Comparison of ENCODE assay signal across 19 cellular contexts in genomic region chr1:32780005-32780404, GRCh38. TPM values are rescaled to one million over a fixed set of nuclear protein-coding genes. Genes with fewer than 3 reads are reported as not detected.
DNase-seq lines count a peak whose midpoint lies in the region; ATAC-seq, FAIRE-seq and TF ChIP-seq lines count a peak whose summit lies in the region.
"Had no signal": no experiment of that assay in that cellular context is flagged by ENCODE, and none has a peak within 500 bp of the region (broad histone marks: within the 10 kb centered on the region; RNA-seq: fewer than 3 reads in every experiment).

No MANE protein-coding gene starts in this region.

- no peaks in the 10 kb centered on the region for H3K27me3 Mint-ChIP-seq in Calu3 (ENCODE audit: unreplicated experiment)
- no peaks in the 10 kb centered on the region for H3K27me3 Mint-ChIP-seq in natural killer cell treated with Interleukin-12 subunit alpha and Interleukin-12 subunit beta and Interleukin-15 and Interleukin-18, amount 100 ng/mL, for 72 hours
- H3K27me3 Mint-ChIP-seq: IgD-negative memory B cell had no signal

- peak overlapping the region; percentile 36 for H3K27ac Mint-ChIP-seq in Calu3 (ENCODE audit: unreplicated experiment)
- H3K27ac Mint-ChIP-seq in natural killer cell treated with Interleukin-12 subunit alpha and Interleukin-12 subunit beta and Interleukin-15 and Interleukin-18, amount 100 ng/mL, for 72 hours = peak overlapping the region in 1 of 2 donors; percentile 16
- H3K27ac Mint-ChIP-seq: IgD-negative memory B cell had no signal

- intact Hi-C loops in Calu3 (cut with micrococcal nuclease; ENCODE audit: unreplicated experiment) = no loop called here
- intact Hi-C loops in K562 (cut with micrococcal nuclease) = no loop called here
- intact Hi-C loops in kidney (cut with DNase I) = no loop called here

- in situ Hi-C loops in K562 (cut with MboI) = no loop called here

- H3K4me2 ChIP-seq in K562 (ENCODE audit: insufficient read depth, low read length) = no peak overlapping the region

- DNase-seq in AG04450 (ENCODE audit: low read depth, low spot score) = no peak
- DNase-seq in Calu3 = no peak
- no peak for DNase-seq in K562 (ENCODE audit: extremely low read depth in 1 of 4, low spot score in 3 of 4)
- peak; percentile 28 for DNase-seq in kidney
- no peak for DNase-seq in natural killer cell treated with Interleukin-12 subunit alpha and Interleukin-12 subunit beta and Interleukin-15 and Interleukin-18, amount 100 ng/mL, for 72 hours (ENCODE audit: low spot score)
- DNase-seq in NCI-H345 treated with DMSO at 0.1 percent for 48 hours (lab: John Stamatoyannopoulos, UW; ENCODE audit: unreplicated experiment) = no peak
- DNase-seq in upper lobe of left lung = no peak
- DNase-seq in retina = no peak
- DNase-seq: AML-193, Caco-2, NCI-H1105 treated with DMSO at 0.1 percent for 48 hours, NCI-H1694 treated with DMSO at 0.1 percent for 48 hours, NCI-H345, NCI-H748 treated with DMSO at 0.1 percent for 48 hours had no signal

- POLR2A ChIA-PET in AG04450 (lab: Yijun Ruan, JAX) (no interaction called here), K562 (lab: Yijun Ruan, JAX) (interaction anchor here (0.6 to 2.2 kb wide), 3 partner anchors 9 to 106 kb away, joined by 3 to 4 read pairs (median 3); no protein-coding TSS in a partner anchor)

- H3K36me3 Mint-ChIP-seq in Calu3 (ENCODE audit: insufficient read depth, unreplicated experiment) = peaks cover 90% of the 10 kb centered on the region
- peaks cover 23% of the 10 kb centered on the region for H3K36me3 Mint-ChIP-seq in natural killer cell treated with Interleukin-12 subunit alpha and Interleukin-12 subunit beta and Interleukin-15 and Interleukin-18, amount 100 ng/mL, for 72 hours

- no peaks in the 10 kb centered on the region for H3K79me2 ChIP-seq in K562 (ENCODE audit: control insufficient read depth, insufficient read depth, low read length)

- BruUV-seq in Calu3 (replicated peaks; lab: Mats Ljungman, UMichigan) (no TSS peak), K562 (replicated peaks; lab: Mats Ljungman, UMichigan) (no TSS peak)

- no peaks in the 10 kb centered on the region for H3K9me3 Mint-ChIP-seq in Calu3 (ENCODE audit: low read depth, unreplicated experiment)
- H3K9me3 Mint-ChIP-seq in natural killer cell treated with Interleukin-12 subunit alpha and Interleukin-12 subunit beta and Interleukin-15 and Interleukin-18, amount 100 ng/mL, for 72 hours = no peaks in the 10 kb centered on the region
- H3K9me3 Mint-ChIP-seq: IgD-negative memory B cell had no signal

- H3K4me1 ChIP-seq in K562 (replicated peaks in 1 of 2; ENCODE audit: control insufficient read depth in 2 of 2, insufficient read depth in 2 of 2, low read length in 2 of 2) (no peaks in the 10 kb centered on the region; a peak in 1 of 5 replicates), kidney (ENCODE audit: control insufficient read depth in 1 of 2, insufficient read depth in 1 of 2, low read depth in 1 of 2, low read length in 2 of 2) (no peaks in the 10 kb centered on the region), upper lobe of left lung (peaks cover 0 to 10% (median 7%) of the 10 kb centered on the region in 4 donors)
- H3K4me1 ChIP-seq: Caco-2, HAP-1 had no signal

- H3K36me3 ChIP-seq in K562 (ENCODE audit: control insufficient read depth, insufficient read depth, low read length) (peaks cover 96% of the 10 kb centered on the region), kidney (ENCODE audit: control insufficient read depth in 1 of 2, insufficient read depth in 2 of 2, low read length in 2 of 2) (peaks cover 7 to 28% of the 10 kb centered on the region in 2 donors), upper lobe of left lung (peaks cover 21 to 100% (median 81%) of the 10 kb centered on the region in 4 donors)

- H3K4me1 Mint-ChIP-seq in Calu3 (ENCODE audit: low read depth, unreplicated experiment) = no peaks in the 10 kb centered on the region
- H3K4me1 Mint-ChIP-seq in natural killer cell treated with Interleukin-12 subunit alpha and Interleukin-12 subunit beta and Interleukin-15 and Interleukin-18, amount 100 ng/mL, for 72 hours (ENCODE audit: low read depth in 2 of 2) = peaks cover 0 to 15% of the 10 kb centered on the region in 2 donors
- H3K4me1 Mint-ChIP-seq: IgD-negative memory B cell had no signal

- no peak for ATAC-seq in K562
- no peak for ATAC-seq in natural killer cell treated with Interleukin-12 subunit alpha and Interleukin-12 subunit beta and Interleukin-15 and Interleukin-18, amount 100 ng/mL, for 72 hours
- ATAC-seq in upper lobe of left lung (ENCODE audit: low FRiP score in 2 of 2) = no peak

- H3K9ac ChIP-seq in K562 (ENCODE audit: insufficient read depth in 1 of 2, low read depth in 2 of 2, low read length in 2 of 2) (no peak overlapping the region), kidney (ENCODE audit: low read length in 2 of 2) (no peak overlapping the region)

- no peak overlapping the region for H2AFZ ChIP-seq in K562 (ENCODE audit: low read depth, low read length)

- H3K27ac ChIP-seq in AG04450 (ENCODE audit: low read depth, low read length) (peak overlapping the region; percentile 11), K562 (ENCODE audit: extremely low read depth, low read depth, low read length) (no peak overlapping the region), kidney (ENCODE audit: low read depth in 2 of 2, low read length in 2 of 2) (no peak overlapping the region), upper lobe of left lung (peak overlapping the region in 1 of 4 donors; percentile 12)
- H3K27ac ChIP-seq: HL-60, SJSA1 had no signal

- H3K4me3 Mint-ChIP-seq in Calu3 (ENCODE audit: low read depth, unreplicated experiment) = no peak overlapping the region
- H3K4me3 Mint-ChIP-seq in natural killer cell treated with Interleukin-12 subunit alpha and Interleukin-12 subunit beta and Interleukin-15 and Interleukin-18, amount 100 ng/mL, for 72 hours = no peak overlapping the region
- H3K4me3 Mint-ChIP-seq: IgD-negative memory B cell had no signal

- no peaks in the 10 kb centered on the region; the same call in 1 of the 2 replicates for H4K20me1 ChIP-seq in K562 (replicated peaks; ENCODE audit: control insufficient read depth, insufficient read depth, low read length)

- H3K4me3 ChIP-seq in AG04450 (ENCODE audit: low read depth, low read length) (no peak overlapping the region), K562 (no peak overlapping the region), kidney (ENCODE audit: low read length in 2 of 2) (no peak overlapping the region), upper lobe of left lung (no peak overlapping the region)
- H3K4me3 ChIP-seq: HAP-1, SJSA1 had no signal

- TF ChIP-seq EP300 in K562 (IDR thresholded peaks at IDR 0.05; ENCODE audit: low read length) (no peak), upper lobe of left lung (IDR thresholded peaks at IDR 0.05) (no peak)

- TF ChIP-seq RAD21 in K562 (CRISPR knock-in tag; conservative IDR thresholded peaks at IDR 0.05 in 1 of 2, IDR thresholded peaks at IDR 0.05 in 1 of 2) = no peak

- CTCF ChIA-PET in AG04450 (lab: Charles Lee) (interaction anchor here (0.6 kb wide), 1 partner anchor 68 kb away, joined by 3 read pairs; no protein-coding TSS in a partner anchor), Calu3 (lab: Charles Lee) (no interaction called here), K562 (lab: Yijun Ruan, JAX; ENCODE audit: low intra/inter-chr PET ratio) (interaction anchor here (0.8 kb wide), 1 partner anchor 67 kb away, joined by 3 read pairs; no protein-coding TSS in a partner anchor)

- H3K9me3 ChIP-seq in AG04450 (ENCODE audit: control insufficient read depth, insufficient read depth, low read length) = no peaks in the 10 kb centered on the region
- H3K9me3 ChIP-seq in K562 (replicated peaks; ENCODE audit: control insufficient read depth, insufficient read depth, low read depth, low read length) = no peaks in the 10 kb centered on the region
- H3K9me3 ChIP-seq in kidney (ENCODE audit: control insufficient read depth in 1 of 2, low read length in 2 of 2) = no peaks in the 10 kb centered on the region
- H3K9me3 ChIP-seq in upper lobe of left lung = no peaks in the 10 kb centered on the region
- H3K9me3 ChIP-seq: Caco-2, HAP-1, SJSA1 had no signal

- TF ChIP-seq POLR2A in K562 (conservative IDR thresholded peaks at IDR 0.05) (no peak), upper lobe of left lung (IDR thresholded peaks at IDR 0.05) (no peak)

- H3K27me3 ChIP-seq in AG04450 (ENCODE audit: control insufficient read depth, insufficient read depth, low read length) (no peaks in the 10 kb centered on the region), K562 (ENCODE audit: control insufficient read depth in 2 of 2, insufficient read depth in 2 of 2, low read length in 2 of 2) (no peaks in the 10 kb centered on the region), upper lobe of left lung (no peaks in the 10 kb centered on the region)
- H3K27me3 ChIP-seq: SJSA1 had no signal

- TF ChIP-seq CTCF in AG04450 (IDR thresholded peaks at IDR 0.05; ENCODE audit: low read depth, low read length) (no peak), Calu3 (IDR thresholded peaks at IDR 0.05; ENCODE audit: unreplicated experiment) (no peak), K562 (IDR thresholded peaks at IDR 0.05 in 2 of 3, conservative IDR thresholded peaks at IDR 0.05 in 1 of 3; ENCODE audit: insufficient read depth in 2 of 3, low read depth in 1 of 3, low read length in 3 of 3) (no peak), kidney (IDR thresholded peaks at IDR 0.05; ENCODE audit: borderline replicate concordance, extremely low read depth, insufficient read depth) (no peak), upper lobe of left lung (IDR thresholded peaks at IDR 0.05) (no peak)

- WGBS in K562 (ENCODE audit: insufficient coverage, low coverage, missing lambda C conversion rate) = 96% methylated on average over 8 of the region's 8 CpGs
- WGBS in upper lobe of left lung, 2 donors = 89 to 100% methylated on average over 6 to 8 of the region's 8 CpGs

- FAIRE-seq in K562 (lab: Jason Lieb, UNC) (no peak), kidney (lab: Jason Lieb, UNC) (no peak)
- FAIRE-seq: HTR-8/SVneo had no signal

- peaks cover 5% of the 10 kb centered on the region for H3K9me1 ChIP-seq in K562 (ENCODE audit: control insufficient read depth, insufficient read depth, low read length)

RNA-seq across cellular contexts. Expression of gene YARS1, which starts 37.2 kb away (rescaled TPM):
- 105 and 107 TPM in 2 replicates for polyA plus RNA-seq in AG04450 (2011; rRNA removed)
- 116 and 130 TPM in 2 replicates for polyA minus RNA-seq in AG04450 (2011; rRNA and poly(A)+ RNA removed)
- 186 and 188 TPM in 2 replicates for total RNA-seq in Calu3 (2022)
- total RNA-seq in K562 (2011; cell fraction: chromatin; rRNA removed; ENCODE audit: low replicate concordance) = 469 and 618 TPM in 2 replicates
- total RNA-seq in K562 (2011; cell fraction: nucleolus; rRNA removed) = 286 and 302 TPM in 2 replicates
- total RNA-seq in K562 (2011; cell fraction: nucleoplasm; rRNA removed) = 416 and 469 TPM in 2 replicates
- 336 and 418 TPM in 2 replicates for total RNA-seq in K562 (2014; rRNA removed)
- total RNA-seq in K562 (2014; rRNA removed; fragmentation: Illumina TruSeq; extraction: Trizol) = 207 and 229 TPM in 2 replicates
- total RNA-seq in K562 (2015; rRNA removed; fragmentation: Illumina TruSeq; extraction: Trizol) = 127 TPM in 2 replicates
- total RNA-seq in K562 (2021) = 276 and 306 TPM in 2 replicates
- 166 and 174 TPM in 2 replicates for polyA plus RNA-seq in K562 (2011; rRNA removed)
- polyA plus RNA-seq in K562 (2011; cell fraction: cytosol; rRNA removed) = 69.3 and 114 TPM in 2 replicates
- 229 and 316 TPM in 2 replicates for polyA plus RNA-seq in K562 (2011; cell fraction: nucleus; rRNA removed)
- polyA plus RNA-seq in K562 (2012) = 197 and 532 TPM in 2 replicates
- 312 and 330 TPM in 2 replicates for polyA plus RNA-seq in K562 (2014; fragmentation: Illumina TruSeq; extraction: Trizol)
- 10 to 100 TPM; 66.2 to 92.8 TPM for polyA plus RNA-seq in K562 (2014; fragmentation: Nextera tagmentation; extraction: Ambion mirVana)
- polyA plus RNA-seq in K562 (2014; rRNA removed) = 182 and 201 TPM in 2 replicates
- polyA minus RNA-seq in K562 (2011; rRNA and poly(A)+ RNA removed) = 215 and 273 TPM in 2 replicates
- polyA minus RNA-seq in K562 (2011; cell fraction: cytosol; rRNA and poly(A)+ RNA removed) = 116 and 173 TPM in 2 replicates
- 55.7 and 137 TPM in 2 replicates for polyA minus RNA-seq in K562 (2011; cell fraction: nucleus; rRNA and poly(A)+ RNA removed)
- total RNA-seq in kidney = 86.1 TPM
- 24.8 TPM for polyA plus RNA-seq in kidney (ENCODE audit: insufficient read depth, low read depth, low replicate concordance)
- total RNA-seq in natural killer cell treated with Interleukin-12 subunit alpha and Interleukin-12 subunit beta and Interleukin-15 and Interleukin-18, amount 100 ng/mL, for 72 hours = 100 to 1,000 TPM; 228 to 274 TPM
- 100 to 1,000 TPM in 3 of 6 donors, 10 to 100 TPM in 3; 82.1 to 110 (median 95.1) TPM for total RNA-seq in upper lobe of left lung

RNA-seq across cellular contexts. Expression of gene S100PBP, which starts 37.4 kb away (rescaled TPM):
- polyA plus RNA-seq in AG04450 (2011; rRNA removed) = 32.2 and 43.7 TPM in 2 replicates
- 25.1 and 38.3 TPM in 2 replicates for polyA minus RNA-seq in AG04450 (2011; rRNA and poly(A)+ RNA removed)
- 57.4 and 61.1 TPM in 2 replicates for total RNA-seq in Calu3 (2022)
- total RNA-seq in K562 (2011; cell fraction: chromatin; rRNA removed; ENCODE audit: low replicate concordance) = 129 and 333 TPM in 2 replicates
- 72.0 and 90.1 TPM in 2 replicates for total RNA-seq in K562 (2011; cell fraction: nucleolus; rRNA removed)
- total RNA-seq in K562 (2011; cell fraction: nucleoplasm; rRNA removed) = 168 and 289 TPM in 2 replicates
- 22.8 and 25.7 TPM in 2 replicates for total RNA-seq in K562 (2014; rRNA removed)
- 60.2 and 71.1 TPM in 2 replicates for total RNA-seq in K562 (2014; rRNA removed; fragmentation: Illumina TruSeq; extraction: Trizol)
- total RNA-seq in K562 (2015; rRNA removed; fragmentation: Illumina TruSeq; extraction: Trizol) = 36.3 and 45.2 TPM in 2 replicates
- 39.7 and 51.4 TPM in 2 replicates for total RNA-seq in K562 (2021)
- polyA plus RNA-seq in K562 (2011; rRNA removed) = 58.9 and 59.8 TPM in 2 replicates
- polyA plus RNA-seq in K562 (2011; cell fraction: cytosol; rRNA removed) = 11.6 and 25.9 TPM in 2 replicates
- polyA plus RNA-seq in K562 (2011; cell fraction: nucleus; rRNA removed) = 46.3 and 64.2 TPM in 2 replicates
- polyA plus RNA-seq in K562 (2012) = 17.6 and 23.2 TPM in 2 replicates
- polyA plus RNA-seq in K562 (2014; fragmentation: Illumina TruSeq; extraction: Trizol) = 29.4 and 32.9 TPM in 2 replicates
- polyA plus RNA-seq in K562 (2014; fragmentation: Nextera tagmentation; extraction: Ambion mirVana) = 10 to 100 TPM; 22.9 to 31.8 TPM
- polyA plus RNA-seq in K562 (2014; rRNA removed) = 29.3 and 37.7 TPM in 2 replicates
- polyA minus RNA-seq in K562 (2011; rRNA and poly(A)+ RNA removed) = 81.4 and 115 TPM in 2 replicates
- 23.3 and 23.8 TPM in 2 replicates for polyA minus RNA-seq in K562 (2011; cell fraction: cytosol; rRNA and poly(A)+ RNA removed)
- polyA minus RNA-seq in K562 (2011; cell fraction: nucleus; rRNA and poly(A)+ RNA removed) = 27.1 and 58.4 TPM in 2 replicates
- 40.1 TPM for total RNA-seq in kidney
- 14.3 TPM for polyA plus RNA-seq in kidney (ENCODE audit: insufficient read depth, low read depth, low replicate concordance)
- total RNA-seq in natural killer cell treated with Interleukin-12 subunit alpha and Interleukin-12 subunit beta and Interleukin-15 and Interleukin-18, amount 100 ng/mL, for 72 hours = 10 to 100 TPM; 31.0 to 54.9 TPM
- 10 to 100 TPM; 20.8 to 85.9 (median 34.9) TPM for total RNA-seq in upper lobe of left lung
